In the genomic region with DNA sequence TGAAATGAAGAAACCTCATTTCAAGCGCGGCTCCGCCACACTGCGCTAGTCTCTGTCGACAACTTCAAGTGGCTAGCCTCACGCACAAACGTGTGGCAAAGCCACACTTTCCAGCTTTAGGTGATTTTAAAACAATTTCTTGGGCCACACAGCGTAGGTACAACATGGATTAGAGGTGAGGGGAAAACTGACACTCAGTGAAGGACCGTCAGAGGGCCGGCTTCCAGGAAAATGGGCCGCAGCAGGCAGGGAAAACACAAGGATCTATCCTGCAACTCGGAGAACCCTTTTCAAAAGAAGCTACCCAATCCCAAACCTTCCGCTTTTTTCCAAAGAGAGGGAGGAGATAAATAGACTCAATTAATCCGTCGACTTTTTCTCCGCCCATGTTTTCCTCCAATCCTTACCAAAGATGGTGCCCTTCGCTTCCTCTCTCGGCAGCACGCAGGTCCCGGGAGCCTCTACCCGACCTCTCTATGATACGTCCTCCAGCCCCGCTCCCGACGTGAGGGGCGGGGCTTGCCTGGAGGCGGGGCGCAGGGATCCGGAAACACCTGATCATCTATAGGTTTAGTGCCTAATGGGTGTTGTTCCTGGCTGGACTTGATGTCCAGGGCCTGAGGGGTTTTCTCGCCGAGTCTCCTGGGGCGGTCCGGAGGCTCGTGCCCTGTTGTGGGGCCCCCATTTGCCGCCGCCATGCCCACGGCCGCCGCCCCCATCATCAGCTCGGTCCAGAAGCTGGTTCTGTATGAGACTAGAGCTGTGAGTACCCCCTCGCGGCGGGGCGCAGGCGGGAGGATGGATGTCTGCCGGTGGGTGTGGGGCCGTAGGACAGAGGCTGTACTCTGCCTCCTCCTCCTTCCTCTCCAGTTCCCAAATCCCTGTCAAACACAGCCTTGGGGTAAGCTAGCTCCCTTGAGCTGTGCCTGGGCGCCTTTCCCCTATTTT, we compare ENCODE assay signal across 8 cellular contexts. TPM values are rescaled to one million over a fixed set of nuclear protein-coding genes. Genes with fewer than 3 reads are reported as not detected.
A peak's percentile ranks its signal among the peaks of the same experiment; 100 is the strongest.
DNase-seq lines count a peak whose midpoint lies in the region; ATAC-seq and TF ChIP-seq lines count a peak whose summit lies in the region.

A gene (minus strand): TSS at position 463 of the 948 bp plus-strand sequence. CDS start 15,457 bp downstream, outside the sequence.
A gene (plus strand): TSS at position 557 of the 948 bp plus-strand sequence. CDS start 140 bp downstream, at position 697.

- peak within 1 kb of the TSS; percentile 59 for H3K27ac ChIP-seq in CD4-positive, alpha-beta T cell (ENCODE audit: low read depth, low read length)
- peak within 1 kb of the TSS; percentile 85 for H3K27ac ChIP-seq in lower lobe of right lung

- ATAC-seq in CD4-positive, alpha-beta T cell (ENCODE audit: poor library complexity): peak; percentile 96
- ATAC-seq in GM19438 (IDR thresholded peaks at IDR 0.05; ENCODE audit: low read depth, unreplicated experiment) (peak; percentile 96), HG03575 (IDR thresholded peaks at IDR 0.05; ENCODE audit: extremely low read depth, insufficient number of reproducible peaks, low FRiP score, unreplicated experiment) (peak; percentile 45), lower lobe of right lung (peak; percentile 99)

- CTCF ChIA-PET in CD4-positive, alpha-beta T cell (lab: Charles Lee): interaction anchor here (1.0 to 4.9 kb wide), 4 partner anchors 10 to 308 kb away, joined by 3 to 38 read pairs (median 8); a partner anchor contains a TSS
- CTCF ChIA-PET in activated CD4-positive, alpha-beta memory T cell treated with anti-CD3 and anti-CD28 coated beads, Interleukin-2, amount 10 ng/mL, durations not matched to agents 7 days and 5 days (lab: Charles Lee): interaction anchor here (0.8 to 2.1 kb wide), 8 partner anchors 10 to 699 kb away, joined by 3 to 15 read pairs (median 4); a partner anchor contains a TSS

- H3K27ac Mint-ChIP-seq in CD4-positive, alpha-beta T cell: peak within 1 kb of the TSS; percentile 95
- peak within 1 kb of the TSS; percentile 72 for H3K27ac Mint-ChIP-seq in activated CD4-positive, alpha-beta memory T cell treated with anti-CD3 and anti-CD28 coated beads, Interleukin-2, amount 10 ng/mL, durations not matched to agents 7 days and 5 days

- peaks cover 34% of the 10 kb centered on the region for H3K4me1 Mint-ChIP-seq in CD4-positive, alpha-beta T cell (ENCODE audit: low read depth)
- H3K4me1 Mint-ChIP-seq in activated CD4-positive, alpha-beta memory T cell treated with anti-CD3 and anti-CD28 coated beads, Interleukin-2, amount 10 ng/mL, durations not matched to agents 7 days and 5 days: peaks cover 23% of the 10 kb centered on the region

- peak within 1 kb of the TSS; percentile 96 for H3K4me3 Mint-ChIP-seq in CD4-positive, alpha-beta T cell
- H3K4me3 Mint-ChIP-seq in activated CD4-positive, alpha-beta memory T cell treated with anti-CD3 and anti-CD28 coated beads, Interleukin-2, amount 10 ng/mL, durations not matched to agents 7 days and 5 days: peak within 1 kb of the TSS; percentile 83

- peak; percentile 76 to 90 (median 84) for DNase-seq in CD4-positive, alpha-beta T cell
- DNase-seq in NCI-H82 (lab: John Stamatoyannopoulos, UW) (peak; percentile 98), ecto neural progenitor cell (ENCODE audit: low spot score) (peak; percentile 92), lower lobe of right lung (peak; percentile 96)
- DNase-seq in activated CD4-positive, alpha-beta memory T cell treated with anti-CD3 and anti-CD28 coated beads, Interleukin-2, amount 10 ng/mL, durations not matched to agents 7 days and 5 days: peak; percentile 92
- peak; percentile 81 to 92 (median 82) for DNase-seq in stimulated activated CD4-positive, alpha-beta T cell treated with anti-CD3 and anti-CD28 coated beads, TNF-alpha, amount 100 ng/mL, for 24 hours (ENCODE audit: low read depth in 3 of 3)

- peak; percentile 27 for TF ChIP-seq CTCF in CD4-positive, alpha-beta T cell (IDR thresholded peaks at IDR 0.05)
- peak; percentile 23 for TF ChIP-seq CTCF in lower lobe of right lung (IDR thresholded peaks at IDR 0.05)

- no peaks in the 10 kb centered on the region for H3K27me3 Mint-ChIP-seq in CD4-positive, alpha-beta T cell
- H3K27me3 Mint-ChIP-seq in activated CD4-positive, alpha-beta memory T cell treated with anti-CD3 and anti-CD28 coated beads, Interleukin-2, amount 10 ng/mL, durations not matched to agents 7 days and 5 days: peaks cover 7% of the 10 kb centered on the region

- no peaks in the 10 kb centered on the region for H3K36me3 ChIP-seq in lower lobe of right lung

- peak within 1 kb of the TSS; percentile 87 for H3K4me3 ChIP-seq in lower lobe of right lung

- H3K9me3 Mint-ChIP-seq in CD4-positive, alpha-beta T cell: no peaks in the 10 kb centered on the region
- no peaks in the 10 kb centered on the region for H3K9me3 Mint-ChIP-seq in activated CD4-positive, alpha-beta memory T cell treated with anti-CD3 and anti-CD28 coated beads, Interleukin-2, amount 10 ng/mL, durations not matched to agents 7 days and 5 days

- intact Hi-C loops in CD4-positive, alpha-beta T cell (cut with DNase I, micrococcal nuclease): loop anchor here (2.0 to 10.0 kb wide), 12 partner anchors 94 to 1396 kb away; a partner anchor contains a TSS
- intact Hi-C loops in lower lobe of right lung (cut with DNase I): no loop called here

- POLR2A ChIA-PET in CD4-positive, alpha-beta T cell (lab: Charles Lee): interaction anchor here (0.5 to 2.0 kb wide), 16 partner anchors 10 to 1941 kb away, joined by 3 to 23 read pairs (median 4); a partner anchor contains a TSS
- POLR2A ChIA-PET in activated CD4-positive, alpha-beta memory T cell treated with anti-CD3 and anti-CD28 coated beads, Interleukin-2, amount 10 ng/mL, durations not matched to agents 7 days and 5 days (lab: Charles Lee): interaction anchor here (0.7 to 2.0 kb wide), 7 partner anchors 10 to 1124 kb away, joined by 3 to 6 read pairs (median 3); a partner anchor contains a TSS

- no peaks in the 10 kb centered on the region for H3K27me3 ChIP-seq in CD4-positive, alpha-beta T cell (ENCODE audit: control insufficient read depth, insufficient read depth, low read length)
- no peaks in the 10 kb centered on the region for H3K27me3 ChIP-seq in lower lobe of right lung (ENCODE audit: low read depth)

- peaks cover 27% of the 10 kb centered on the region for H3K4me1 ChIP-seq in lower lobe of right lung

- peaks cover 18% of the 10 kb centered on the region for H3K36me3 Mint-ChIP-seq in CD4-positive, alpha-beta T cell (ENCODE audit: low read depth)
- peaks cover 4% of the 10 kb centered on the region for H3K36me3 Mint-ChIP-seq in activated CD4-positive, alpha-beta memory T cell treated with anti-CD3 and anti-CD28 coated beads, Interleukin-2, amount 10 ng/mL, durations not matched to agents 7 days and 5 days (ENCODE audit: low read depth)

- H3K9me3 ChIP-seq in CD4-positive, alpha-beta T cell (ENCODE audit: control insufficient read depth, low read length): no peaks in the 10 kb centered on the region
- no peaks in the 10 kb centered on the region for H3K9me3 ChIP-seq in lower lobe of right lung

RNA-seq across cellular contexts. Expression of the first gene that starts in this region (rescaled TPM):
- 1 to 10 TPM; 5.3 to 6.6 TPM for total RNA-seq in CD4-positive, alpha-beta T cell
- total RNA-seq in activated CD4-positive, alpha-beta memory T cell treated with anti-CD3 and anti-CD28 coated beads, Interleukin-2, amount 10 ng/mL, durations not matched to agents 7 days and 5 days: 1 to 10 TPM; 4.9 to 5.5 TPM
- total RNA-seq in lower lobe of right lung: 13.9 TPM

RNA-seq across cellular contexts. Expression of the second gene that starts in this region (rescaled TPM):
- total RNA-seq in CD4-positive, alpha-beta T cell: 1 to 10 TPM; 3.3 to 4.0 TPM
- total RNA-seq in activated CD4-positive, alpha-beta memory T cell treated with anti-CD3 and anti-CD28 coated beads, Interleukin-2, amount 10 ng/mL, durations not matched to agents 7 days and 5 days: 10 to 100 TPM; 13.5 to 14.4 TPM
- 44.5 TPM for total RNA-seq in lower lobe of right lung

Comparison
In these comparisons a context has a peak if more than half of its experiments do, and no peak if none do; other contexts are left out.
1. Peak in every context shown above with its lines: DNase-seq, ATAC-seq, H3K4me3 ChIP-seq and H3K27ac ChIP-seq.
2. ATAC-seq: peak in every context shown above with its lines; median percentile 99 in lower lobe of right lung; 96 in CD4-positive, alpha-beta T cell; 96 in GM19438; 45 in HG03575.